In the genomic region with DNA sequence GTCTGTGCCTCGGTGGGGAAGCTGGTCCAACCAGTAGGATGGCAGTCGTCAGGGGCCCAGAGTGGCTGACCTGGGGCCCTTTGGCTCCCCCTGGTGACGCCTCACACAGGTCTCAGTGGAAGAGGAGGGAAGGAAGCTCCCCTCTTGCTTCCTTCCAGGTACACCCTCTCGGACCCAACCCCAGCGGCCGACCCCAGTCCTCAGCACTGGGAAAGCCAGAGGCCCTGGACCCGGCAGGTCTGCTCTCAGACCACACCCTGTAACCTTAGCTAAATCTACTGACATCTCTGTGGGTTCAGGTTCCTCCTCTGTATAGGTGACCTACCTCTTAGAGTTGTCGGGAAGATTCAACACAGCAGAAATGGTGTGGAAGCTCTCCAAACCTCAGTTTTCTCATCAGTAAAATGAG, we compare ENCODE assay signal across 1 cellular context.
TF ChIP-seq lines count a peak whose summit lies in the region.

No MANE protein-coding gene starts in this region.

TF ChIP-seq in HepG2, 621 proteins besides CTCF, POLR2A, EP300 and RAD21 (continued from another document and continues in another):
- no peak for TF ChIP-seq ETS1 (CRISPR knock-in tag; IDR thresholded peaks at IDR 0.05)
- no peak for TF ChIP-seq ZNF382 (CRISPR knock-in tag; IDR thresholded peaks at IDR 0.05; ENCODE audit: borderline replicate concordance)
- TF ChIP-seq GMEB1 (CRISPR knock-in tag; IDR thresholded peaks at IDR 0.05; ENCODE audit: borderline replicate concordance) = no peak
- TF ChIP-seq, protein P1, sequence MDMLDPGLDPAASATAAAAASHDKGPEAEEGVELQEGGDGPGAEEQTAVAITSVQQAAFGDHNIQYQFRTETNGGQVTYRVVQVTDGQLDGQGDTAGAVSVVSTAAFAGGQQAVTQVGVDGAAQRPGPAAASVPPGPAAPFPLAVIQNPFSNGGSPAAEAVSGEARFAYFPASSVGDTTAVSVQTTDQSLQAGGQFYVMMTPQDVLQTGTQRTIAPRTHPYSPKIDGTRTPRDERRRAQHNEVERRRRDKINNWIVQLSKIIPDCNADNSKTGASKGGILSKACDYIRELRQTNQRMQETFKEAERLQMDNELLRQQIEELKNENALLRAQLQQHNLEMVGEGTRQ (IDR thresholded peaks at IDR 0.05; ENCODE audit: low read depth, low read length) = no peak
- TF ChIP-seq, protein P1 (CRISPR knock-in tag; IDR thresholded peaks at IDR 0.05; ENCODE audit: borderline replicate concordance) = no peak
- peak; percentile 68 for TF ChIP-seq STAG1 (CRISPR knock-in tag; IDR thresholded peaks at IDR 0.05)
- TF ChIP-seq DPF2 (CRISPR knock-in tag; IDR thresholded peaks at IDR 0.05; ENCODE audit: borderline replicate concordance, low read depth) = no peak
- TF ChIP-seq ZNF296 (CRISPR knock-in tag; conservative IDR thresholded peaks at IDR 0.05) = no peak
- TF ChIP-seq KAT2B (IDR thresholded peaks at IDR 0.05; ENCODE audit: borderline replicate concordance, low read depth, low read length) = no peak
- TF ChIP-seq ZNF337 (CRISPR knock-in tag; IDR thresholded peaks at IDR 0.05; ENCODE audit: borderline replicate concordance, low read depth) = no peak
- peak; percentile 12; the same call in 1 of the 2 replicates for TF ChIP-seq FOSL2 (CRISPR knock-in tag; IDR thresholded peaks at IDR 0.05)
- TF ChIP-seq ZNF143 (CRISPR knock-in tag; IDR thresholded peaks at IDR 0.05) = no peak
- TF ChIP-seq TGIF2 (CRISPR knock-in tag; IDR thresholded peaks at IDR 0.05) = no peak
- no peak for TF ChIP-seq MAFK (conservative IDR thresholded peaks at IDR 0.05 in 1 of 2, IDR thresholded peaks at IDR 0.05 in 1 of 2; ENCODE audit: low read length in 2 of 2)
- no peak for TF ChIP-seq E2F5 (CRISPR knock-in tag; conservative IDR thresholded peaks at IDR 0.05)
- no peak for TF ChIP-seq ZNF543 (CRISPR knock-in tag; IDR thresholded peaks at IDR 0.05)
- no peak for TF ChIP-seq CHD2 (IDR thresholded peaks at IDR 0.05; ENCODE audit: low read depth, low read length)
- TF ChIP-seq, protein P2, sequence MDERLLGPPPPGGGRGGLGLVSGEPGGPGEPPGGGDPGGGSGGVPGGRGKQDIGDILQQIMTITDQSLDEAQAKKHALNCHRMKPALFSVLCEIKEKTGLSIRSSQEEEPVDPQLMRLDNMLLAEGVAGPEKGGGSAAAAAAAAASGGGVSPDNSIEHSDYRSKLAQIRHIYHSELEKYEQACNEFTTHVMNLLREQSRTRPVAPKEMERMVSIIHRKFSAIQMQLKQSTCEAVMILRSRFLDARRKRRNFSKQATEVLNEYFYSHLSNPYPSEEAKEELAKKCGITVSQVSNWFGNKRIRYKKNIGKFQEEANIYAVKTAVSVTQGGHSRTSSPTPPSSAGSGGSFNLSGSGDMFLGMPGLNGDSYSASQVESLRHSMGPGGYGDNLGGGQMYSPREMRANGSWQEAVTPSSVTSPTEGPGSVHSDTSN (CRISPR knock-in tag; IDR thresholded peaks at IDR 0.05) = no peak
- no peak for TF ChIP-seq RARG (CRISPR knock-in tag; IDR thresholded peaks at IDR 0.05; ENCODE audit: low read depth)
- no peak for TF ChIP-seq ZNF260 (CRISPR knock-in tag; IDR thresholded peaks at IDR 0.05; ENCODE audit: borderline replicate concordance, low read depth)
- TF ChIP-seq, protein P3, sequence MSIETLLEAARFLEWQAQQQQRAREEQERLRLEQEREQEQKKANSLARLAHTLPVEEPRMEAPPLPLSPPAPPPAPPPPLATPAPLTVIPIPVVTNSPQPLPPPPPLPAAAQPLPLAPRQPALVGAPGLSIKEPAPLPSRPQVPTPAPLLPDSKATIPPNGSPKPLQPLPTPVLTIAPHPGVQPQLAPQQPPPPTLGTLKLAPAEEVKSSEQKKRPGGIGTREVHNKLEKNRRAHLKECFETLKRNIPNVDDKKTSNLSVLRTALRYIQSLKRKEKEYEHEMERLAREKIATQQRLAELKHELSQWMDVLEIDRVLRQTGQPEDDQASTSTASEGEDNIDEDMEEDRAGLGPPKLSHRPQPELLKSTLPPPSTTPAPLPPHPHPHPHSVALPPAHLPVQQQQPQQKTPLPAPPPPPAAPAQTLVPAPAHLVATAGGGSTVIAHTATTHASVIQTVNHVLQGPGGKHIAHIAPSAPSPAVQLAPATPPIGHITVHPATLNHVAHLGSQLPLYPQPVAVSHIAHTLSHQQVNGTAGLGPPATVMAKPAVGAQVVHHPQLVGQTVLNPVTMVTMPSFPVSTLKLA (IDR thresholded peaks at IDR 0.05) = no peak
- TF ChIP-seq, protein P4, sequence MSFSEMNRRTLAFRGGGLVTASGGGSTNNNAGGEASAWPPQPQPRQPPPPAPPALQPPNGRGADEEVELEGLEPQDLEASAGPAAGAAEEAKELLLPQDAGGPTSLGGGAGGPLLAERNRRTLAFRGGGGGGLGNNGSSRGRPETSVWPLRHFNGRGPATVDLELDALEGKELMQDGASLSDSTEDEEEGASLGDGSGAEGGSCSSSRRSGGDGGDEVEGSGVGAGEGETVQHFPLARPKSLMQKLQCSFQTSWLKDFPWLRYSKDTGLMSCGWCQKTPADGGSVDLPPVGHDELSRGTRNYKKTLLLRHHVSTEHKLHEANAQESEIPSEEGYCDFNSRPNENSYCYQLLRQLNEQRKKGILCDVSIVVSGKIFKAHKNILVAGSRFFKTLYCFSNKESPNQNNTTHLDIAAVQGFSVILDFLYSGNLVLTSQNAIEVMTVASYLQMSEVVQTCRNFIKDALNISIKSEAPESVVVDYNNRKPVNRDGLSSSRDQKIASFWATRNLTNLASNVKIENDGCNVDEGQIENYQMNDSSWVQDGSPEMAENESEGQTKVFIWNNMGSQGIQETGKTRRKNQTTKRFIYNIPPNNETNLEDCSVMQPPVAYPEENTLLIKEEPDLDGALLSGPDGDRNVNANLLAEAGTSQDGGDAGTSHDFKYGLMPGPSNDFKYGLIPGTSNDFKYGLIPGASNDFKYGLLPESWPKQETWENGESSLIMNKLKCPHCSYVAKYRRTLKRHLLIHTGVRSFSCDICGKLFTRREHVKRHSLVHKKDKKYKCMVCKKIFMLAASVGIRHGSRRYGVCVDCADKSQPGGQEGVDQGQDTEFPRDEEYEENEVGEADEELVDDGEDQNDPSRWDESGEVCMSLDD (CRISPR knock-in tag; IDR thresholded peaks at IDR 0.05; ENCODE audit: borderline replicate concordance) = no peak
- no peak for TF ChIP-seq MXI1 (IDR thresholded peaks at IDR 0.05; ENCODE audit: borderline replicate concordance, low read depth, low read length)
- no peak for TF ChIP-seq ZNF674 (CRISPR knock-in tag; IDR thresholded peaks at IDR 0.05; ENCODE audit: low read depth)
- no peak for TF ChIP-seq ZNF737 (CRISPR knock-in tag; IDR thresholded peaks at IDR 0.05; ENCODE audit: borderline replicate concordance)
- TF ChIP-seq, protein P5, sequence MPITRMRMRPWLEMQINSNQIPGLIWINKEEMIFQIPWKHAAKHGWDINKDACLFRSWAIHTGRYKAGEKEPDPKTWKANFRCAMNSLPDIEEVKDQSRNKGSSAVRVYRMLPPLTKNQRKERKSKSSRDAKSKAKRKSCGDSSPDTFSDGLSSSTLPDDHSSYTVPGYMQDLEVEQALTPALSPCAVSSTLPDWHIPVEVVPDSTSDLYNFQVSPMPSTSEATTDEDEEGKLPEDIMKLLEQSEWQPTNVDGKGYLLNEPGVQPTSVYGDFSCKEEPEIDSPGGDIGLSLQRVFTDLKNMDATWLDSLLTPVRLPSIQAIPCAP (CRISPR knock-in tag; IDR thresholded peaks at IDR 0.05; ENCODE audit: low read depth) = no peak
- TF ChIP-seq ZNF746 (CRISPR knock-in tag; IDR thresholded peaks at IDR 0.05) = no peak
- TF ChIP-seq ZFAT (CRISPR knock-in tag; conservative IDR thresholded peaks at IDR 0.05) = no peak
- no peak for TF ChIP-seq FOXO1 (CRISPR knock-in tag; IDR thresholded peaks at IDR 0.05)
- no peak for TF ChIP-seq ZNF687 (CRISPR knock-in tag; IDR thresholded peaks at IDR 0.05)
- TF ChIP-seq SNRNP70 (IDR thresholded peaks at IDR 0.05; ENCODE audit: low read depth, low read length) = no peak
- no peak for TF ChIP-seq SIN3B (IDR thresholded peaks at IDR 0.05; ENCODE audit: low read length)
- no peak for TF ChIP-seq ZNF280B (CRISPR knock-in tag; IDR thresholded peaks at IDR 0.05; ENCODE audit: borderline replicate concordance)
- TF ChIP-seq PBX3 (CRISPR knock-in tag; IDR thresholded peaks at IDR 0.05; ENCODE audit: borderline replicate concordance) = no peak
- TF ChIP-seq MYC (CRISPR knock-in tag; IDR thresholded peaks at IDR 0.05; ENCODE audit: borderline replicate concordance) = no peak
- TF ChIP-seq ZNF792 (CRISPR knock-in tag; IDR thresholded peaks at IDR 0.05) = no peak
- TF ChIP-seq TEAD2 (CRISPR knock-in tag; IDR thresholded peaks at IDR 0.05) = no peak
- TF ChIP-seq SMC3 (IDR thresholded peaks at IDR 0.05; ENCODE audit: low read length) = peak; percentile 78
- no peak for TF ChIP-seq SIX1 (CRISPR knock-in tag; IDR thresholded peaks at IDR 0.05; ENCODE audit: borderline replicate concordance)
- no peak for TF ChIP-seq HNRNPK (IDR thresholded peaks at IDR 0.05; ENCODE audit: low read depth, low read length, poor library complexity, severe bottlenecking)
- no peak for TF ChIP-seq TBP (CRISPR knock-in tag; IDR thresholded peaks at IDR 0.05)
- TF ChIP-seq TOE1 (CRISPR knock-in tag; IDR thresholded peaks at IDR 0.05) = no peak
